ENCODE assay signal across 11 cellular contexts in the genomic region with DNA sequence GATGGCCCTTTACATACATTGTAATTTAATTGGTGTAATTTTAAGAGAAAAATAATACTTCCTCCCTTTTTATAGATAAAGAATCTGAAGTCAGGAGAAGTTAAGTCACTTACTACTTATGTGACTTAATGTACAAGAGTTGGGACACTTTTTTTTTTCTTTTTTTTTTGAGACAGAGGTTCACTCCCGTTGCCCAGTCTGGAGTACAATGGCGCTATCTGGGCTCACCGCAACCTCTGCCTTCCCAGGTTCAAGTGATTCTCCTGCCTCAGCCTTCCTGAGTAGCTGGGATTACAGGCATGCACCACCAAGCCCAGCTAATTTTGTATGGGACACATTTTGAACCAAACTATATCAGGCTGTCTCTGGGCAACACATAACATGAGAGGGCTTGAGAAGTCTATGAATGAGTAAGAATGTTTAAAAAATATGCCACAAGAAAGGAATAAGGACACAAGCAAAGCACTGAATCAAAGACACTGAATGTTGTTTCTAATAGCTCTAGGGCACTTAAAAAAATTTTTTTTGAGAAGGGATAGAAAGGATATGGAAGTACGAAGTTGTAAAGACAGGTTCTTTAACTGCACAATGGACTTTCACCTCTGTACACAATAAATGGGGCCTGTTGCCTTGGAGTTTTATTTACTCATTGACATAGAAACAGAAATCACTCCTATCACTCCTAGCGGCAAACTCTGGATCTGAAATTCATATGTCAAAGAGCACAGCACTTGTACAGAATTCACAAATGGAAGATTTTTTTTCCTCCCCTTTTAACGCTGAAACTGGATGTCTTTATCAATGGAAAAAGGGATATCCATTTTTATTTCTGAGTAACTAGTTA. TPM values are rescaled to one million over a fixed set of nuclear protein-coding genes. Genes with fewer than 3 reads are reported as not detected.
A peak's percentile ranks its signal among the peaks of the same experiment; 100 is the strongest.
DNase-seq lines count a peak whose midpoint lies in the region; ATAC-seq, FAIRE-seq and TF ChIP-seq lines count a peak whose summit lies in the region.
"Had no signal": no experiment of that assay in that cellular context is flagged by ENCODE, and none has a peak within 500 bp of the region (broad histone marks: within the 10 kb centered on the region; RNA-seq: fewer than 3 reads in every experiment).

No MANE protein-coding gene starts in this region.

- no peaks in the 10 kb centered on the region for H3F3A ChIP-seq in PC-3 (ENCODE audit: low read length, unreplicated experiment)

- no TSS peak for BruUV-seq in PC-3 (replicated peaks; lab: Mats Ljungman, UMichigan)

- CTCF ChIA-PET in PC-3 (lab: Charles Lee), result interaction anchor here (0.5 to 0.6 kb wide), 2 partner anchors 16 to 137 kb away, joined by 3 read pairs; no protein-coding TSS in a partner anchor

- no CpG with 5 or more reads among the region's 6 CpGs for WGBS in mesendoderm (ENCODE audit: extremely low coverage, insufficient coverage, low lambda C conversion rate)

- H3K9me3 ChIP-seq in PC-3 (ENCODE audit: low read length), result no peaks in the 10 kb centered on the region
- H3K9me3 ChIP-seq in cardiac muscle cell (ENCODE audit: low read depth), result no peaks in the 10 kb centered on the region

- H3K23ac ChIP-seq in mesendoderm (ENCODE audit: low read length), result no peak overlapping the region

- H4K5ac ChIP-seq in mesendoderm (ENCODE audit: low read length), result no peak overlapping the region

- H3K18ac ChIP-seq in mesendoderm (ENCODE audit: low read length), result no peak overlapping the region

- DNase-seq in PC-3 (peak; percentile 67), cardiac muscle cell (ENCODE audit: low read depth in 1 of 2, low spot score in 1 of 2) (peak in 1 of 2 donors; percentile 43), GM12892 (ENCODE audit: insufficient read length) (no peak), urothelium cell line (ENCODE audit: low spot score) (no peak), mesendoderm (no peak)
- DNase-seq: KBM-7 had no signal

- no peak overlapping the region for H3K56ac ChIP-seq in mesendoderm (ENCODE audit: low read length)

- H3K36me3 ChIP-seq in PC-3 (ENCODE audit: low read depth, low read length) (no peaks in the 10 kb centered on the region), cardiac muscle cell (no peaks in the 10 kb centered on the region), rectal smooth muscle tissue (ENCODE audit: control insufficient read depth, insufficient read depth, low read length) (no peaks in the 10 kb centered on the region), mesendoderm (ENCODE audit: control insufficient read depth, insufficient read depth, low read length) (no peaks in the 10 kb centered on the region)

- TF ChIP-seq POLR2A in GM12892 (IDR thresholded peaks at IDR 0.05; ENCODE audit: low read depth, low read length), result no peak

- POLR2A ChIA-PET in PC-3 (lab: Charles Lee; ENCODE audit: unreplicated experiment), result no interaction called here

- H3K9me2 ChIP-seq in PC-3 (replicated peaks; ENCODE audit: low read length), result no peaks in the 10 kb centered on the region

- peaks cover 94% of the 10 kb centered on the region for H3K79me2 ChIP-seq in PC-3 (ENCODE audit: low read length)
- peaks cover 18% of the 10 kb centered on the region for H3K79me2 ChIP-seq in mesendoderm (ENCODE audit: control insufficient read depth, insufficient read depth, low read length)

- no peak overlapping the region for H2BK15ac ChIP-seq in mesendoderm (replicated peaks; ENCODE audit: low read depth)

- H2BK120ac ChIP-seq in mesendoderm (ENCODE audit: low read depth, low read length), result no peak overlapping the region

- H2AFZ ChIP-seq in PC-3 (ENCODE audit: low read length), result no peak overlapping the region

- no peak overlapping the region for H2BK5ac ChIP-seq in mesendoderm (ENCODE audit: low read length)

- ATAC-seq in GM18868 (IDR thresholded peaks at IDR 0.05; ENCODE audit: unreplicated experiment), result peak; percentile 19
- ATAC-seq in PC-3, result peak; percentile 53
- ATAC-seq in activated CD4-positive, CD25-positive, alpha-beta regulatory T cell treated with anti-CD3 and anti-CD28 coated beads, Interleukin-2, amount 50 U/mL, for 24 hours, result no peak

- H4K8ac ChIP-seq in mesendoderm (ENCODE audit: low read depth, low read length), result no peak overlapping the region

- FAIRE-seq in GM12892 (lab: Jason Lieb, UNC) (no peak), urothelium cell line (lab: Jason Lieb, UNC) (no peak)
- FAIRE-seq: endothelial cell of umbilical vein had no signal

- H3K9ac ChIP-seq in PC-3 (ENCODE audit: low read length) (no peak overlapping the region), rectal smooth muscle tissue (ENCODE audit: low read length) (no peak overlapping the region), mesendoderm (ENCODE audit: low read length) (no peak overlapping the region)

- H3K4me2 ChIP-seq in PC-3 (ENCODE audit: low read length), result peak overlapping the region; percentile 73
- H3K4me2 ChIP-seq in mesendoderm (ENCODE audit: low read length), result no peak overlapping the region

- H3K4me1 ChIP-seq in PC-3 (ENCODE audit: insufficient read depth, low read length) (peaks cover 45% of the 10 kb centered on the region), cardiac muscle cell (ENCODE audit: low read depth) (peaks cover 22% of the 10 kb centered on the region), rectal smooth muscle tissue (ENCODE audit: control insufficient read depth, insufficient read depth, low read length) (peaks cover 30% of the 10 kb centered on the region), mesendoderm (ENCODE audit: control insufficient read depth, low read depth, low read length) (no peaks in the 10 kb centered on the region)

- no peak overlapping the region for H2AK5ac ChIP-seq in mesendoderm (ENCODE audit: low read length)

- peak overlapping the region; percentile 46 for H3K27ac ChIP-seq in PC-3 (ENCODE audit: low read length)
- H3K27ac ChIP-seq in cardiac muscle cell, result peak overlapping the region; percentile 57
- peak overlapping the region; percentile 55 for H3K27ac ChIP-seq in rectal smooth muscle tissue (ENCODE audit: low read depth, low read length)
- H3K27ac ChIP-seq in mesendoderm (ENCODE audit: low read depth, low read length), result no peak overlapping the region
- H3K27ac ChIP-seq: RWPE1 had no signal

- H3K27me3 ChIP-seq in PC-3 (ENCODE audit: low read length) (no peaks in the 10 kb centered on the region), cardiac muscle cell (no peaks in the 10 kb centered on the region), rectal smooth muscle tissue (ENCODE audit: control insufficient read depth, insufficient read depth, low read length) (no peaks in the 10 kb centered on the region), mesendoderm (ENCODE audit: insufficient read depth, low read length, poor library complexity) (no peaks in the 10 kb centered on the region)

- intact Hi-C loops in PC-3 (cut with micrococcal nuclease), result loop anchor here (5.0 to 10.0 kb wide), 2 partner anchors 152 to 549 kb away; partner anchors contain the start of genes AVL9, KBTBD2 and LSM5

- TF ChIP-seq CTCF in PC-3 (conservative IDR thresholded peaks at IDR 0.05; ENCODE audit: low read depth, low read length), result peak; percentile 41; the same call in 1 of the 2 replicates
- no peak for TF ChIP-seq CTCF in cardiac muscle cell (IDR thresholded peaks at IDR 0.05; ENCODE audit: low read depth, low read length)

- H3K4me3 ChIP-seq in PC-3 (ENCODE audit: low read length) (peak overlapping the region; percentile 17; the same call in 1 of the 2 replicates), cardiac muscle cell (no peak overlapping the region), rectal smooth muscle tissue (ENCODE audit: low read length) (peak overlapping the region; percentile 26), mesendoderm (ENCODE audit: low read length) (no peak overlapping the region)

- H3K4ac ChIP-seq in mesendoderm (ENCODE audit: low read depth, low read length), result no peak overlapping the region

- peaks cover 8% of the 10 kb centered on the region for H3K79me1 ChIP-seq in mesendoderm (ENCODE audit: low read length)

- peaks cover 6% of the 10 kb centered on the region; the same call in 1 of the 2 replicates for H4K20me1 ChIP-seq in PC-3 (ENCODE audit: low read length)

RNA-seq across cellular contexts. Expression of gene NT5C3A, which starts 18.5 kb away (rescaled TPM):
- 34.3 and 35.0 TPM in 2 replicates for total RNA-seq in PC-3 (2014; rRNA removed)
- 23.7 and 26.9 TPM in 2 replicates for total RNA-seq in cardiac muscle cell
- polyA plus RNA-seq in cardiac muscle cell, result 37.6 and 42.6 TPM in 2 replicates
- polyA plus RNA-seq in GM12892 (2012; ENCODE audit: missing spikeins), result 55.8 TPM
- polyA plus RNA-seq in mesendoderm (2013, experiment 1 of 2), result 33.3 TPM
- polyA plus RNA-seq in mesendoderm (2013, experiment 2 of 2), result 33.0 TPM

Comparison
In these comparisons a context has a peak if more than half of its experiments do, and no peak if none do; other contexts are left out.
1. ATAC-seq: peak in GM18868 (single experiment) and PC-3 (single experiment); none in activated CD4-positive, CD25-positive, alpha-beta regulatory T cell treated with anti-CD3 and anti-CD28 coated beads, Interleukin-2, amount 50 U/mL, for 24 hours (0 of 2).
2. H3K4me3 ChIP-seq: peak in PC-3 (single experiment) and rectal smooth muscle tissue (single experiment); none in cardiac muscle cell (single experiment) and mesendoderm (single experiment).